8 cellular contexts compared by ENCODE assay signal in genomic region chr1:16440480-16441311, GRCh38. TPM values are rescaled to one million over a fixed set of nuclear protein-coding genes. Genes with fewer than 3 reads are reported as not detected.
DNase-seq lines count a peak whose midpoint lies in the region; ATAC-seq lines count a peak whose summit lies in the region.

NECAP2 (plus strand) TSS chr1:16440724; CDS start chr1:16440762, 38 bp downstream.

- peak within 1 kb of the TSS; percentile 93 to 98 (median 95) for H3K4me3 Mint-ChIP-seq in CD8-positive, alpha-beta memory T cell

- H3K9me3 Mint-ChIP-seq in CD8-positive, alpha-beta memory T cell, result no peaks in the 10 kb centered on the region

- peak within 1 kb of the TSS; percentile 87 for H3K4me3 ChIP-seq in CD8-positive, alpha-beta memory T cell (ENCODE audit: low read length)

- H3K27me3 ChIP-seq in CD8-positive, alpha-beta memory T cell (ENCODE audit: insufficient read depth, low read length, poor library complexity, severe bottlenecking), result no peaks in the 10 kb centered on the region

- DNase-seq in CD8-positive, alpha-beta memory T cell, result peak; percentile 86 to 93 (median 88)
- DNase-seq in HT1080 (ENCODE audit: low read depth) (peak; percentile 92), lung microvascular endothelial cell (ENCODE audit: low read depth in 2 of 2) (peak; percentile 94)
- peak; percentile 91 for DNase-seq in NK-92 treated with Interleukin-12 subunit alpha and Interleukin-12 subunit beta, amount 100 ng/mL, for 24 hours (lab: John Stamatoyannopoulos, UW)
- DNase-seq in activated CD8-positive, alpha-beta memory T cell treated with anti-CD3 and anti-CD28 coated beads for 24 hours, result peak; percentile 99
- DNase-seq in effector CD8-positive, alpha-beta T cell (lab: John Stamatoyannopoulos, UW), result peak; percentile 85
- peak; percentile 84 to 94 (median 87) for DNase-seq in stimulated activated CD4-positive, alpha-beta T cell treated with anti-CD3 and anti-CD28 coated beads, TNF-alpha, amount 100 ng/mL, for 4 hours (ENCODE audit: low read depth in 3 of 3)

- H3K27ac ChIP-seq in CD8-positive, alpha-beta memory T cell (ENCODE audit: low read depth, low read length), result peak within 1 kb of the TSS; percentile 98

- POLR2A ChIA-PET in CD8-positive, alpha-beta memory T cell (lab: Charles Lee), result interaction anchor here (1.1 to 2.0 kb wide), 4 partner anchors 20 to 73 kb away, joined by 3 to 10 read pairs (median 6); partner anchors contain the start of gene SZRD1

- no peaks in the 10 kb centered on the region for H3K27me3 Mint-ChIP-seq in CD8-positive, alpha-beta memory T cell

- H3K27ac Mint-ChIP-seq in CD8-positive, alpha-beta memory T cell, result peak within 1 kb of the TSS; percentile 90 to 99 (median 96)

- ATAC-seq in GM19467 (IDR thresholded peaks at IDR 0.05; ENCODE audit: unreplicated experiment), result peak; percentile 79

- no peaks in the 10 kb centered on the region for H3K9me3 ChIP-seq in CD8-positive, alpha-beta memory T cell (ENCODE audit: low read length)

- H3K36me3 ChIP-seq in CD8-positive, alpha-beta memory T cell (ENCODE audit: insufficient read depth, low read length), result peaks cover 31% of the 10 kb centered on the region

- CTCF ChIA-PET in CD8-positive, alpha-beta memory T cell (lab: Charles Lee), result interaction anchor here (0.7 to 3.0 kb wide), 12 partner anchors 9 to 88 kb away, joined by 3 to 16 read pairs (median 4); partner anchors contain the start of gene FBXO42

- peaks cover 33 to 48% (median 35%) of the 10 kb centered on the region in 3 donors for H3K4me1 Mint-ChIP-seq in CD8-positive, alpha-beta memory T cell

- H3K4me1 ChIP-seq in CD8-positive, alpha-beta memory T cell (ENCODE audit: insufficient read depth, low read length), result peaks cover 36% of the 10 kb centered on the region

- H3K36me3 Mint-ChIP-seq in CD8-positive, alpha-beta memory T cell, result peaks cover 4 to 40% (median 5%) of the 10 kb centered on the region in 3 donors

RNA-seq across cellular contexts. Expression of gene NECAP2, which starts in this region (rescaled TPM):
- total RNA-seq in CD8-positive, alpha-beta memory T cell, result 10 to 100 TPM; 79.4 to 80.5 TPM
- polyA plus RNA-seq in CD8-positive, alpha-beta memory T cell, result 170 TPM
- total RNA-seq in HT1080 (2014; rRNA removed; shearing (Covaris generic)), result 104 and 117 TPM in 2 replicates
- 62.8 and 66.9 TPM in 2 replicates for polyA plus RNA-seq in HT1080 (2015; cell fraction: cytosol; rRNA removed)
- 72.0 and 77.8 TPM in 2 replicates for polyA plus RNA-seq in HT1080 (2015; cell fraction: nucleus; rRNA removed)
- total RNA-seq in lung microvascular endothelial cell, result 132 and 179 TPM in 2 replicates

Comparison
In these comparisons a context has a peak if more than half of its experiments do, and no peak if none do; other contexts are left out.
1. Peak in every context shown above with its lines: DNase-seq, ATAC-seq, H3K4me3 ChIP-seq and H3K27ac ChIP-seq.